2 cellular contexts compared by ENCODE assay signal in the genomic region with DNA sequence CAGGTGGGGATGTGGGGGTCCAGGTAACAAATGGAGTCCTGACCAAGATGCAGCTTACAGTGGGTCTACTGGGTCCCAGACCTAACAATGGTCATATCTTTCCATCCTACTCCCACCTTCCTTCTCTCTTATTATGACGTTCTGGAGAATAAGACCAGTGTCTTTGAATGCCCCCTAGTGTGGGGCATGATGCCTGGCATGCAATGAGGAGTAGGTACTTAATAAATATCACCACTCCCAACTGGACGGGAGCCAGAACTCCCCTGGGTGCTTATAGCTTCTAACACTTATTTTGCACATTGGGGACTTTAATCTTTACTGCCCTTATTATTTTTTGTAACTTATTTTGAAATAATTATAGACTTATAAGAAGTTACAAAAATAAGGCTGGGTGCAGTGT.
TF ChIP-seq lines count a peak whose summit lies in the region.

No MANE protein-coding gene starts in this region.

TF ChIP-seq in HepG2, 621 proteins besides CTCF, POLR2A, EP300 and RAD21:
- 0 out of 2 replicates have a peak, but pooled peaks have one; percentile 25 for TF ChIP-seq STAG1 (CRISPR knock-in tag; IDR thresholded peaks at IDR 0.05)
- TF ChIP-seq THAP9 (CRISPR knock-in tag; IDR thresholded peaks at IDR 0.05; ENCODE audit: borderline replicate concordance): no peak
TF ChIP-seq in HepG2: peak in this region for 1.

TF ChIP-seq in H1, 55 proteins besides CTCF, POLR2A, EP300 and RAD21:
- TF ChIP-seq BACH1 (IDR thresholded peaks at IDR 0.05; ENCODE audit: low read length) (no peak), RBBP5 (IDR thresholded peaks at IDR 0.05; ENCODE audit: borderline replicate concordance, low read depth, low read length) (no peak), TBP (IDR thresholded peaks at IDR 0.05; ENCODE audit: low read depth, low read length) (no peak), ATF3 (IDR thresholded peaks at IDR 0.05; ENCODE audit: insufficient read depth, low read depth, low read length) (no peak), HDAC6 (IDR thresholded peaks at IDR 0.05; ENCODE audit: low read depth, low read length) (no peak), YY1 (IDR thresholded peaks at IDR 0.05; ENCODE audit: low read depth, low read length) (no peak), SP1 (IDR thresholded peaks at IDR 0.05; ENCODE audit: low read depth, low read length) (no peak), CEBPB (IDR thresholded peaks at IDR 0.05; ENCODE audit: low read depth, low read length) (no peak), EGR1 (IDR thresholded peaks at IDR 0.05; ENCODE audit: borderline replicate concordance, low read depth, low read length) (no peak), TCF12 (IDR thresholded peaks at IDR 0.05; ENCODE audit: low read depth, low read length) (no peak), NRF1 (IDR thresholded peaks at IDR 0.05; ENCODE audit: low read depth, low read length) (no peak), HDAC2 (IDR thresholded peaks at IDR 0.05; ENCODE audit: borderline replicate concordance in 1 of 2, low read depth in 2 of 2, low read length in 2 of 2) (no peak), E2F6 (IDR thresholded peaks at IDR 0.05) (no peak), RNF2 (IDR thresholded peaks at IDR 0.05; ENCODE audit: borderline replicate concordance, low read depth, low read length, missing control alignments, poor library complexity, severe bottlenecking) (no peak), SUZ12 (IDR thresholded peaks at IDR 0.05; ENCODE audit: low read length) (no peak)
